Comparison of ENCODE assay signal across 8 cellular contexts in the genomic region with DNA sequence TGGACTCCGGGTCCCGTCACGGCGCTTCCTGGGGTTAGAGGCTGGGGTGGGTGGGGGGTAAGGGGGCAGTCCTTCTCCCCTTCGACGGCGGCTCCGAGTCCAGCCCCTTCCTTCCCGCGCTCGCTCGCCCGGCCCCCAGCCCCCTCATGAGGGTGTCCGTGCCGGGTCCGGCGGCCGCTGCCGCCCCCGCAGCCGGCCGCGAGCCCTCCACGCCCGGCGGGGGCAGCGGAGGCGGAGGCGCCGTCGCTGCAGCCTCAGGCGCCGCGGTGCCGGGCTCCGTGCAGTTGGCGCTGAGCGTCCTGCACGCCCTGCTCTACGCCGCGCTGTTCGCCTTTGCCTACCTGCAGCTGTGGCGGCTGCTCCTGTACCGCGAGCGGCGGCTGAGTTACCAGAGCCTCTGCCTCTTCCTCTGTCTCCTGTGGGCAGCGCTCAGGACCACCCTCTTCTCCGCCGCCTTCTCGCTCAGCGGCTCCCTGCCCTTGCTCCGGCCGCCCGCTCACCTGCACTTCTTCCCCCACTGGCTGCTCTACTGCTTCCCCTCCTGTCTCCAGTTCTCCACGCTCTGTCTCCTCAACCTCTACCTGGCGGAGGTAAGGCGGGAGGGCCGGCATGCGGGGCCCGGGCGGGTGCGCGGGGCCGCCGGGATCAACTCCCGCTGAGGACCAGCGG. TPM values are rescaled to one million over a fixed set of nuclear protein-coding genes. Genes with fewer than 3 reads are reported as not detected.
DNase-seq lines count a peak whose midpoint lies in the region; ATAC-seq, FAIRE-seq and TF ChIP-seq lines count a peak whose summit lies in the region.

No MANE protein-coding gene starts in this region.

- no peaks in the 10 kb centered on the region for H3K36me3 Mint-ChIP-seq in activated naive CD4-positive, alpha-beta T cell treated with anti-CD3 and anti-CD28 coated beads for 36 hours (ENCODE audit: low read depth)

- H3K9me3 ChIP-seq in cardiac muscle cell (ENCODE audit: low read depth) (no peaks in the 10 kb centered on the region), psoas muscle (no peaks in the 10 kb centered on the region)

- 0 to 1% (median 1%) methylated on average over 39 to 69 of the region's 69 CpGs for WGBS in psoas muscle, 3 donors

- H3K4me3 ChIP-seq in ACC112 (ENCODE audit: low read depth, low read length) (peak overlapping the region; percentile 94), cardiac muscle cell (peak overlapping the region; percentile 63), psoas muscle (peak overlapping the region; percentile 82)

- peaks cover 3% of the 10 kb centered on the region for H3K27me3 Mint-ChIP-seq in activated naive CD4-positive, alpha-beta T cell treated with anti-CD3 and anti-CD28 coated beads for 36 hours (ENCODE audit: low read depth)

- intact Hi-C loops in activated naive CD4-positive, alpha-beta T cell treated with anti-CD3 and anti-CD28 coated beads for 36 hours (cut with micrococcal nuclease) = loop anchor here (2.0 to 10.0 kb wide), 10 partner anchors 151 to 1844 kb away; partner anchors contain the start of genes CDKN3, DDHD1, FERMT2 and PTGER2
- intact Hi-C loops in psoas muscle (cut with DNase I) (loop anchor here (5.0 to 10.0 kb wide), 2 partner anchors 239 to 412 kb away; partner anchors contain the start of gene GNPNAT1 (in 1 of the 2)), posterior vena cava (cut with DNase I) (no loop called here)

- no peak overlapping the region for H3K27ac ChIP-seq in ACC112 (ENCODE audit: low read depth, low read length)
- peak overlapping the region; percentile 74 for H3K27ac ChIP-seq in cardiac muscle cell
- peak overlapping the region; percentile 86 for H3K27ac ChIP-seq in psoas muscle

- peaks cover 5% of the 10 kb centered on the region for H3K79me2 ChIP-seq in ACC112 (ENCODE audit: control insufficient read depth, insufficient read depth, low read length, unreplicated experiment)

- peak; percentile 17 for DNase-seq in GM19239 (ENCODE audit: insufficient read length, low spot score)
- DNase-seq in OCI-M1 (lab: John Stamatoyannopoulos, UW) = peak; percentile 6
- DNase-seq in activated naive CD4-positive, alpha-beta T cell treated with anti-CD3 and anti-CD28 coated beads for 36 hours = peak; percentile 39
- DNase-seq in cardiac muscle cell (ENCODE audit: low read depth in 1 of 2, low spot score in 1 of 2) = peak; percentile 16 to 68
- peak; percentile 29 to 60 for DNase-seq in psoas muscle
- DNase-seq in posterior vena cava (ENCODE audit: low spot score) = no peak

- no peaks in the 10 kb centered on the region for H3K36me3 ChIP-seq in ACC112 (ENCODE audit: insufficient read depth, low read length)
- no peaks in the 10 kb centered on the region for H3K36me3 ChIP-seq in cardiac muscle cell
- H3K36me3 ChIP-seq in psoas muscle (ENCODE audit: insufficient read depth in 1 of 2, low read depth in 1 of 2) = no peaks in the 10 kb centered on the region

- peak; percentile 42 for FAIRE-seq in GM19239 (lab: Jason Lieb, UNC)

- CTCF ChIA-PET in activated naive CD4-positive, alpha-beta T cell treated with anti-CD3 and anti-CD28 coated beads for 36 hours (lab: Charles Lee) = interaction anchor here (1.1 to 1.4 kb wide), 2 partner anchors 10 to 17 kb away, joined by 4 to 5 read pairs; no protein-coding TSS in a partner anchor

- no peaks in the 10 kb centered on the region for H3K9me3 Mint-ChIP-seq in activated naive CD4-positive, alpha-beta T cell treated with anti-CD3 and anti-CD28 coated beads for 36 hours

- peaks cover 8% of the 10 kb centered on the region for H3K4me1 ChIP-seq in ACC112 (ENCODE audit: control insufficient read depth, insufficient read depth, low read length, unreplicated experiment)
- H3K4me1 ChIP-seq in cardiac muscle cell (ENCODE audit: low read depth) = no peaks in the 10 kb centered on the region
- H3K4me1 ChIP-seq in psoas muscle = peaks cover 23% of the 10 kb centered on the region

- TF ChIP-seq CTCF in cardiac muscle cell (IDR thresholded peaks at IDR 0.05; ENCODE audit: low read depth, low read length) (no peak), psoas muscle (IDR thresholded peaks at IDR 0.05) (no peak)

- peak overlapping the region; percentile 88 for H3K4me3 Mint-ChIP-seq in activated naive CD4-positive, alpha-beta T cell treated with anti-CD3 and anti-CD28 coated beads for 36 hours

- no peaks in the 10 kb centered on the region for H3K27me3 ChIP-seq in ACC112 (ENCODE audit: insufficient read depth, low read length)
- no peaks in the 10 kb centered on the region for H3K27me3 ChIP-seq in cardiac muscle cell
- H3K27me3 ChIP-seq in psoas muscle (ENCODE audit: insufficient read depth in 3 of 3, low read length in 2 of 3) = no peaks in the 10 kb centered on the region

- ATAC-seq in HG03280 (IDR thresholded peaks at IDR 0.05; ENCODE audit: unreplicated experiment) (peak; percentile 10), psoas muscle (peak; percentile 1 to 17 (median 16))

- no peak overlapping the region for H3K27ac Mint-ChIP-seq in activated naive CD4-positive, alpha-beta T cell treated with anti-CD3 and anti-CD28 coated beads for 36 hours

- peak overlapping the region; percentile 94 for H2AFZ ChIP-seq in ACC112 (ENCODE audit: low read length, unreplicated experiment)

- H3K4me1 Mint-ChIP-seq in activated naive CD4-positive, alpha-beta T cell treated with anti-CD3 and anti-CD28 coated beads for 36 hours (ENCODE audit: low read depth) = peaks cover 15% of the 10 kb centered on the region

RNA-seq across cellular contexts. Expression of gene GPR137C, which starts 0.5 kb away (rescaled TPM):
- total RNA-seq in activated naive CD4-positive, alpha-beta T cell treated with anti-CD3 and anti-CD28 coated beads for 36 hours = under 1 TPM in 1 of 2 experiments, not detected in 1; 0.07 TPM
- total RNA-seq in cardiac muscle cell (1.4 and 1.7 TPM in 2 replicates), psoas muscle (1 to 10 TPM in 1 of 4 donors, under 1 TPM in 3; 0.13 to 1.6 (median 0.29) TPM), posterior vena cava (under 1 TPM; 0.32 to 0.33 TPM)
- polyA plus RNA-seq in cardiac muscle cell (1.1 and 2.7 TPM in 2 replicates), psoas muscle (under 1 TPM; 0.31 to 0.58 (median 0.40) TPM)

RNA-seq across cellular contexts. Expression of gene TXNDC16, which starts 0.8 kb away (rescaled TPM):
- total RNA-seq in activated naive CD4-positive, alpha-beta T cell treated with anti-CD3 and anti-CD28 coated beads for 36 hours = 1 to 10 TPM; 4.5 to 4.6 TPM
- total RNA-seq in cardiac muscle cell (4.7 and 7.8 TPM in 2 replicates), psoas muscle (1 to 10 TPM; 1.8 to 4.2 (median 2.4) TPM), posterior vena cava (1 to 10 TPM; 5.0 to 9.9 TPM)
- polyA plus RNA-seq in cardiac muscle cell (6.9 and 10.7 TPM in 2 replicates), psoas muscle (1 to 10 TPM in 2 of 3 donors, under 1 TPM in 1; 0.42 to 1.7 (median 1.6) TPM)

Comparison
In these comparisons a context has a peak if more than half of its experiments do, and no peak if none do; other contexts are left out.
1. intact Hi-C loops: an anchor here in activated naive CD4-positive, alpha-beta T cell treated with anti-CD3 and anti-CD28 coated beads for 36 hours (2.0 to 10.0 kb wide) and psoas muscle (5.0 to 10.0 kb wide); none called in posterior vena cava.